1 cellular context compared by ENCODE assay signal in the genomic region with DNA sequence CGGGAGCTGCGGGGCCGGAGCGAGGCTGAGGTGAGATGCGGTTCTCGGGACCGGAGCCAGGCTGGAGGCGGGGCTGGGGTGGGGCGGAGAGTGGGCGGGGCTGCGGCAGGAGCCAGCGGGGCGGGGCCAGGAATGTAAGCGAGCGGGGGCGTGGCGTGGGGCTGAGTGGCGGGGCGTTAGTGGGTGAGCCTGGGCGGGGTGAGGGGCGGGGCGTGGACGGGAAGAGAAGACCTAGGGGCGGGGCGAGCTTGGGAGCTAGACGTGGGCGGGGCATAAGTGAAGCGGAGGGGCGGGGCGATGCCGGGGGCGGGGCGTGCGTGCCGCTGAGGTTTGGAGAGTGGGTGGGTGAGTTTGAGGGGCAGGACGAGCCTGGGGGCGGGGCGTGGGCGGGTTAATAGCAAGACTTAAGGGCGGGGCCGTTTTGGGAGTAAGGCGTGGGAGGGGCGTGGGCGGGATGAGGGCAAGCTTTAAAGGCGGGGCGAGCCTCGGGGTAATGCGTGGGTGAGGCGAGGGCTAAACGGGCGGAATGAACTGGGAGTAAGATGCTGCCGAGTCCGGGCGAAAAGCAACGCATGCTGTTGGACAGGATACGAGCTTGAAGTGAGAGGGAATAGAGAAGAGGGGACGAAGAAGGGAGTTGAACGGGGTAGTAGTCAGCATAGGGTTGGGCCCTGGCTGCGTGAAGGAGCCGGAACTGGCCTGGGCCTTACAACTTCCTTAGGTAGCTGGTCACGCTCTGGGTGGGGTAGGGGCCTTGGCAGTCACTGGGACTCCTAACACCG.
TF ChIP-seq lines count a peak whose summit lies in the region.

No MANE protein-coding gene starts in this region.

TF ChIP-seq in HEK293, 187 proteins besides CTCF, POLR2A, EP300 and RAD21 (continued from another document and continues in another):
- TF ChIP-seq ZNF221 (tag by site-specific recombination; IDR thresholded peaks at IDR 0.05; ENCODE audit: borderline replicate concordance), result no peak
- no peak for TF ChIP-seq ZNF426 (tag by site-specific recombination; IDR thresholded peaks at IDR 0.05)
- no peak for TF ChIP-seq ZNF223 (tag by site-specific recombination; IDR thresholded peaks at IDR 0.05)
- TF ChIP-seq, protein P1, sequence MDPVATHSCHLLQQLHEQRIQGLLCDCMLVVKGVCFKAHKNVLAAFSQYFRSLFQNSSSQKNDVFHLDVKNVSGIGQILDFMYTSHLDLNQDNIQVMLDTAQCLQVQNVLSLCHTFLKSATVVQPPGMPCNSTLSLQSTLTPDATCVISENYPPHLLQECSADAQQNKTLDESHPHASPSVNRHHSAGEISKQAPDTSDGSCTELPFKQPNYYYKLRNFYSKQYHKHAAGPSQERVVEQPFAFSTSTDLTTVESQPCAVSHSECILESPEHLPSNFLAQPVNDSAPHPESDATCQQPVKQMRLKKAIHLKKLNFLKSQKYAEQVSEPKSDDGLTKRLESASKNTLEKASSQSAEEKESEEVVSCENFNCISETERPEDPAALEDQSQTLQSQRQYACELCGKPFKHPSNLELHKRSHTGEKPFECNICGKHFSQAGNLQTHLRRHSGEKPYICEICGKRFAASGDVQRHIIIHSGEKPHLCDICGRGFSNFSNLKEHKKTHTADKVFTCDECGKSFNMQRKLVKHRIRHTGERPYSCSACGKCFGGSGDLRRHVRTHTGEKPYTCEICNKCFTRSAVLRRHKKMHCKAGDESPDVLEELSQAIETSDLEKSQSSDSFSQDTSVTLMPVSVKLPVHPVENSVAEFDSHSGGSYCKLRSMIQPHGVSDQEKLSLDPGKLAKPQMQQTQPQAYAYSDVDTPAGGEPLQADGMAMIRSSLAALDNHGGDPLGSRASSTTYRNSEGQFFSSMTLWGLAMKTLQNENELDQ (tag by site-specific recombination; IDR thresholded peaks at IDR 0.05; ENCODE audit: low read depth), result no peak
- no peak for TF ChIP-seq ZNF785 (tag by site-specific recombination; IDR thresholded peaks at IDR 0.05)
- TF ChIP-seq ZNF549 (tag by site-specific recombination; IDR thresholded peaks at IDR 0.05), result no peak
- no peak for TF ChIP-seq ZNF292 (tag by site-specific recombination; IDR thresholded peaks at IDR 0.05; ENCODE audit: borderline replicate concordance, low read depth)
- no peak for TF ChIP-seq ZNF112 (tag by site-specific recombination; IDR thresholded peaks at IDR 0.05)
- TF ChIP-seq ZNF623 (tag by site-specific recombination; IDR thresholded peaks at IDR 0.05), result no peak
- TF ChIP-seq, protein P2, sequence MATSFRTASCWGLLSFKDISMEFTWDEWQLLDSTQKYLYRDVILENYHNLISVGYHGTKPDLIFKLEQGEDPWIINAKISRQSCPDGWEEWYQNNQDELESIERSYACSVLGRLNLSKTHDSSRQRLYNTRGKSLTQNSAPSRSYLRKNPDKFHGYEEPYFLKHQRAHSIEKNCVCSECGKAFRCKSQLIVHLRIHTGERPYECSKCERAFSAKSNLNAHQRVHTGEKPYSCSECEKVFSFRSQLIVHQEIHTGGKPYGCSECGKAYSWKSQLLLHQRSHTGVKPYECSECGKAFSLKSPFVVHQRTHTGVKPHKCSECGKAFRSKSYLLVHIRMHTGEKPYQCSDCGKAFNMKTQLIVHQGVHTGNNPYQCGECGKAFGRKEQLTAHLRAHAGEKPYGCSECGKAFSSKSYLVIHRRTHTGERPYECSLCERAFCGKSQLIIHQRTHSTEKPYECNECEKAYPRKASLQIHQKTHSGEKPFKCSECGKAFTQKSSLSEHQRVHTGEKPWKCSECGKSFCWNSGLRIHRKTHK (tag by site-specific recombination; IDR thresholded peaks at IDR 0.05), result no peak
- TF ChIP-seq HOXA7 (CRISPR knock-in tag; IDR thresholded peaks at IDR 0.05; ENCODE audit: borderline replicate concordance), result no peak
- peak; percentile 99 for TF ChIP-seq EGR2 (tag by site-specific recombination; IDR thresholded peaks at IDR 0.05; ENCODE audit: low read depth)
- no peak for TF ChIP-seq ZNF155 (tag by site-specific recombination; IDR thresholded peaks at IDR 0.05)
- TF ChIP-seq ZBTB48 (tag by site-specific recombination; IDR thresholded peaks at IDR 0.05), result no peak
- no peak for TF ChIP-seq FEZF1 (tag by site-specific recombination; IDR thresholded peaks at IDR 0.05)
- no peak for TF ChIP-seq SALL2 (tag by site-specific recombination; IDR thresholded peaks at IDR 0.05; ENCODE audit: borderline replicate concordance)
- TF ChIP-seq ZNF211 (tag by site-specific recombination; IDR thresholded peaks at IDR 0.05; ENCODE audit: low read depth), result no peak
- no peak for TF ChIP-seq ZNF555 (tag by site-specific recombination; conservative IDR thresholded peaks at IDR 0.05)
- TF ChIP-seq, protein P3, sequence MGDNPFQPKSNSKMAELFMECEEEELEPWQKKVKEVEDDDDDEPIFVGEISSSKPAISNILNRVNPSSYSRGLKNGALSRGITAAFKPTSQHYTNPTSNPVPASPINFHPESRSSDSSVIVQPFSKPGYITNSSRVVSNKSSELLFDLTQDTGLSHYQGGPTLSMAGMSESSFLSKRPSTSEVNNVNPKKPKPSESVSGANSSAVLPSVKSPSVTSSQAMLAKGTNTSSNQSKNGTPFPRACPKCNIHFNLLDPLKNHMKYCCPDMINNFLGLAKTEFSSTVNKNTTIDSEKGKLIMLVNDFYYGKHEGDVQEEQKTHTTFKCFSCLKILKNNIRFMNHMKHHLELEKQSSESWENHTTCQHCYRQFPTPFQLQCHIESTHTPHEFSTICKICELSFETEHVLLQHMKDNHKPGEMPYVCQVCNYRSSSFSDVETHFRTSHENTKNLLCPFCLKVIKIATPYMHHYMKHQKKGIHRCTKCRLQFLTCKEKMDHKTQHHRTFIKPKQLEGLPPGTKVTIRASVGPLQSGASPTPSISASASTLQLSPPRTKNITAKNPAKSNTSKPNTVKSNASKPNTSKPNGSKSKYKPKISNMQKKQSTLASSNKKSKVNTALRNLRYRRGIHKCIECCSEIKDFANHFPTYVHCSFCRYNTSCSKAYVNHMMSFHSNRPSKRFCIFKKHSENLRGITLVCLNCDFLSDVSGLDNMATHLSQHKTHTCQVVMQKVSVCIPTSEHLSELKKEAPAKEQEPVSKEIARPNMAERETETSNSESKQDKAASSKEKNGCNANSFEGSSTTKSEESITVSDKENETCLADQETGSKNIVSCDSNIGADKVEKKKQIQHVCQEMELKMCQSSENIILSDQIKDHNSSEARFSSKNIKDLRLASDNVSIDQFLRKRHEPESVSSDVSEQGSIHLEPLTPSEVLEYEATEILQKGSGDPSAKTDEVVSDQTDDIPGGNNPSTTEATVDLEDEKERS (tag by site-specific recombination; IDR thresholded peaks at IDR 0.05), result no peak
- TF ChIP-seq ZNF311 (tag by site-specific recombination; IDR thresholded peaks at IDR 0.05; ENCODE audit: borderline replicate concordance), result no peak
- TF ChIP-seq PRDM1 (tag by site-specific recombination; IDR thresholded peaks at IDR 0.05), result peak; percentile 39; the same call in 1 of the 2 replicates
- TF ChIP-seq MYNN (tag by site-specific recombination; IDR thresholded peaks at IDR 0.05; ENCODE audit: borderline replicate concordance), result no peak
- TF ChIP-seq ZNF302 (tag by site-specific recombination; IDR thresholded peaks at IDR 0.05; ENCODE audit: low read depth), result no peak
- TF ChIP-seq, protein P4, sequence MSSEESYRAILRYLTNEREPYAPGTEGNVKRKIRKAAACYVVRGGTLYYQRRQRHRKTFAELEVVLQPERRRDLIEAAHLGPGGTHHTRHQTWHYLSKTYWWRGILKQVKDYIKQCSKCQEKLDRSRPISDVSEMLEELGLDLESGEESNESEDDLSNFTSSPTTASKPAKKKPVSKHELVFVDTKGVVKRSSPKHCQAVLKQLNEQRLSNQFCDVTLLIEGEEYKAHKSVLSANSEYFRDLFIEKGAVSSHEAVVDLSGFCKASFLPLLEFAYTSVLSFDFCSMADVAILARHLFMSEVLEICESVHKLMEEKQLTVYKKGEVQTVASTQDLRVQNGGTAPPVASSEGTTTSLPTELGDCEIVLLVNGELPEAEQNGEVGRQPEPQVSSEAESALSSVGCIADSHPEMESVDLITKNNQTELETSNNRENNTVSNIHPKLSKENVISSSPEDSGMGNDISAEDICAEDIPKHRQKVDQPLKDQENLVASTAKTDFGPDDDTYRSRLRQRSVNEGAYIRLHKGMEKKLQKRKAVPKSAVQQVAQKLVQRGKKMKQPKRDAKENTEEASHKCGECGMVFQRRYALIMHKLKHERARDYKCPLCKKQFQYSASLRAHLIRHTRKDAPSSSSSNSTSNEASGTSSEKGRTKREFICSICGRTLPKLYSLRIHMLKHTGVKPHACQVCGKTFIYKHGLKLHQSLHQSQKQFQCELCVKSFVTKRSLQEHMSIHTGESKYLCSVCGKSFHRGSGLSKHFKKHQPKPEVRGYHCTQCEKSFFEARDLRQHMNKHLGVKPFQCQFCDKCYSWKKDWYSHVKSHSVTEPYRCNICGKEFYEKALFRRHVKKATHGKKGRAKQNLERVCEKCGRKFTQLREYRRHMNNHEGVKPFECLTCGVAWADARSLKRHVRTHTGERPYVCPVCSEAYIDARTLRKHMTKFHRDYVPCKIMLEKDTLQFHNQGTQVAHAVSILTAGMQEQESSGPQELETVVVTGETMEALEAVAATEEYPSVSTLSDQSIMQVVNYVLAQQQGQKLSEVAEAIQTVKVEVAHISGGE (tag by site-specific recombination; conservative IDR thresholded peaks at IDR 0.05; ENCODE audit: low read depth), result peak; percentile 68; the same call in 1 of the 2 replicates
- TF ChIP-seq, protein P5, sequence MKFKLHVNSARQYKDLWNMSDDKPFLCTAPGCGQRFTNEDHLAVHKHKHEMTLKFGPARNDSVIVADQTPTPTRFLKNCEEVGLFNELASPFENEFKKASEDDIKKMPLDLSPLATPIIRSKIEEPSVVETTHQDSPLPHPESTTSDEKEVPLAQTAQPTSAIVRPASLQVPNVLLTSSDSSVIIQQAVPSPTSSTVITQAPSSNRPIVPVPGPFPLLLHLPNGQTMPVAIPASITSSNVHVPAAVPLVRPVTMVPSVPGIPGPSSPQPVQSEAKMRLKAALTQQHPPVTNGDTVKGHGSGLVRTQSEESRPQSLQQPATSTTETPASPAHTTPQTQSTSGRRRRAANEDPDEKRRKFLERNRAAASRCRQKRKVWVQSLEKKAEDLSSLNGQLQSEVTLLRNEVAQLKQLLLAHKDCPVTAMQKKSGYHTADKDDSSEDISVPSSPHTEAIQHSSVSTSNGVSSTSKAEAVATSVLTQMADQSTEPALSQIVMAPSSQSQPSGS (tag by site-specific recombination; IDR thresholded peaks at IDR 0.05; ENCODE audit: low read depth), result no peak
- TF ChIP-seq, protein P6, sequence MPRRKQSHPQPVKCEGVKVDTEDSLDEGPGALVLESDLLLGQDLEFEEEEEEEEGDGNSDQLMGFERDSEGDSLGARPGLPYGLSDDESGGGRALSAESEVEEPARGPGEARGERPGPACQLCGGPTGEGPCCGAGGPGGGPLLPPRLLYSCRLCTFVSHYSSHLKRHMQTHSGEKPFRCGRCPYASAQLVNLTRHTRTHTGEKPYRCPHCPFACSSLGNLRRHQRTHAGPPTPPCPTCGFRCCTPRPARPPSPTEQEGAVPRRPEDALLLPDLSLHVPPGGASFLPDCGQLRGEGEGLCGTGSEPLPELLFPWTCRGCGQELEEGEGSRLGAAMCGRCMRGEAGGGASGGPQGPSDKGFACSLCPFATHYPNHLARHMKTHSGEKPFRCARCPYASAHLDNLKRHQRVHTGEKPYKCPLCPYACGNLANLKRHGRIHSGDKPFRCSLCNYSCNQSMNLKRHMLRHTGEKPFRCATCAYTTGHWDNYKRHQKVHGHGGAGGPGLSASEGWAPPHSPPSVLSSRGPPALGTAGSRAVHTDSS (tag by site-specific recombination; IDR thresholded peaks at IDR 0.05), result no peak
- no peak for TF ChIP-seq ZNF701 (tag by site-specific recombination; IDR thresholded peaks at IDR 0.05)
- TF ChIP-seq, protein P7, sequence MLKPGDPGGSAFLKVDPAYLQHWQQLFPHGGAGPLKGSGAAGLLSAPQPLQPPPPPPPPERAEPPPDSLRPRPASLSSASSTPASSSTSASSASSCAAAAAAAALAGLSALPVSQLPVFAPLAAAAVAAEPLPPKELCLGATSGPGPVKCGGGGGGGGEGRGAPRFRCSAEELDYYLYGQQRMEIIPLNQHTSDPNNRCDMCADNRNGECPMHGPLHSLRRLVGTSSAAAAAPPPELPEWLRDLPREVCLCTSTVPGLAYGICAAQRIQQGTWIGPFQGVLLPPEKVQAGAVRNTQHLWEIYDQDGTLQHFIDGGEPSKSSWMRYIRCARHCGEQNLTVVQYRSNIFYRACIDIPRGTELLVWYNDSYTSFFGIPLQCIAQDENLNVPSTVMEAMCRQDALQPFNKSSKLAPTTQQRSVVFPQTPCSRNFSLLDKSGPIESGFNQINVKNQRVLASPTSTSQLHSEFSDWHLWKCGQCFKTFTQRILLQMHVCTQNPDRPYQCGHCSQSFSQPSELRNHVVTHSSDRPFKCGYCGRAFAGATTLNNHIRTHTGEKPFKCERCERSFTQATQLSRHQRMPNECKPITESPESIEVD (tag by site-specific recombination; IDR thresholded peaks at IDR 0.05), result no peak
- TF ChIP-seq ZNF626 (tag by site-specific recombination; IDR thresholded peaks at IDR 0.05), result no peak
- no peak for TF ChIP-seq SCRT2 (tag by site-specific recombination; IDR thresholded peaks at IDR 0.05)
- TF ChIP-seq, protein P8, sequence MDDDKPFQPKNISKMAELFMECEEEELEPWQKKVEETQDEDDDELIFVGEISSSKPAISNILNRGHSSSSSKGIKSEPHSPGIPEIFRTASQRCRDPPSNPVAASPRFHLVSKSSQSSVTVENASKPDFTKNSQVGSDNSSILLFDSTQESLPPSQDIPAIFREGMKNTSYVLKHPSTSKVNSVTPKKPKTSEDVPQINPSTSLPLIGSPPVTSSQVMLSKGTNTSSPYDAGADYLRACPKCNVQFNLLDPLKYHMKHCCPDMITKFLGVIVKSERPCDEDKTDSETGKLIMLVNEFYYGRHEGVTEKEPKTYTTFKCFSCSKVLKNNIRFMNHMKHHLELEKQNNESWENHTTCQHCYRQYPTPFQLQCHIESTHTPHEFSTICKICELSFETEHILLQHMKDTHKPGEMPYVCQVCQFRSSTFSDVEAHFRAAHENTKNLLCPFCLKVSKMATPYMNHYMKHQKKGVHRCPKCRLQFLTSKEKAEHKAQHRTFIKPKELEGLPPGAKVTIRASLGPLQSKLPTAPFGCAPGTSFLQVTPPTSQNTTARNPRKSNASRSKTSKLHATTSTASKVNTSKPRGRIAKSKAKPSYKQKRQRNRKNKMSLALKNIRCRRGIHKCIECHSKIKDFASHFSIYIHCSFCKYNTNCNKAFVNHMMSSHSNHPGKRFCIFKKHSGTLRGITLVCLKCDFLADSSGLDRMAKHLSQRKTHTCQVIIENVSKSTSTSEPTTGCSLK (tag by site-specific recombination; IDR thresholded peaks at IDR 0.05), result no peak
- TF ChIP-seq MEIS1 (CRISPR knock-in tag; IDR thresholded peaks at IDR 0.05; ENCODE audit: borderline replicate concordance), result no peak
- TF ChIP-seq GLI2 (tag by site-specific recombination; IDR thresholded peaks at IDR 0.05; ENCODE audit: borderline replicate concordance, low read depth), result no peak
- no peak for TF ChIP-seq ZNF324 (tag by site-specific recombination; IDR thresholded peaks at IDR 0.05)
- TF ChIP-seq ZNF792 (tag by site-specific recombination; IDR thresholded peaks at IDR 0.05), result no peak
- no peak for TF ChIP-seq OVOL3 (tag by site-specific recombination; IDR thresholded peaks at IDR 0.05)
